ENCODE assay signal across 8 cellular contexts in the genomic region with DNA sequence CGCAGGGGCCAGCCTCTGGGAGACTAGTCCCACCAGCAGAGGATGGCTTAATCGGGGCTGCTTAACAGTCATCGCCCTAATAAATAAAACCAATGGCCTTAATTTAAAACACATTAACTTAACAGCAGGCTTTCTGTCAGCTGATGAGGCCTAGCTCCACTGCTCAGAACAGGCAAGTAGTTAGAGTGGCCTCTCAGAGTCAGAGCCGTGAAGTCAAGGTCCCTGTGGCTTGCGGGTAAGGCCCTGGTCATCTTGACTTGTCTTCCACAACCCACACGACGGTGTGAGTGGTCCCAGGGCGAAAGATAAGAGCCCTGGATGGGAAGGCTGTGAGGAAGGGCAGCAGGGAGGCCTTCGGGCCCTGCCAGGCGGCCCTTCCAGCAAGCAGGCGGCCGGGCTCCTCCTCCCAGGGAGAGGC. TPM values are rescaled to one million over a fixed set of nuclear protein-coding genes. Genes with fewer than 3 reads are reported as not detected.
A peak's percentile ranks its signal among the peaks of the same experiment; 100 is the strongest.
DNase-seq lines count a peak whose midpoint lies in the region; ATAC-seq lines count a peak whose summit lies in the region.

No MANE protein-coding gene starts in this region.

- peaks cover 8% of the 10 kb centered on the region for H3K4me1 Mint-ChIP-seq in central memory CD8-positive, alpha-beta T cell

- H3K9me3 Mint-ChIP-seq in central memory CD8-positive, alpha-beta T cell, result no peaks in the 10 kb centered on the region

- H3K27me3 Mint-ChIP-seq in central memory CD8-positive, alpha-beta T cell, result no peaks in the 10 kb centered on the region

- H3K36me3 Mint-ChIP-seq in central memory CD8-positive, alpha-beta T cell (ENCODE audit: insufficient read depth), result peaks cover 9% of the 10 kb centered on the region

- peak overlapping the region; percentile 85 for H3K27ac Mint-ChIP-seq in central memory CD8-positive, alpha-beta T cell (ENCODE audit: low read depth)

- no peaks in the 10 kb centered on the region for H3K9me3 ChIP-seq in mononuclear cell (ENCODE audit: low read depth, low read length)

- H3K27me3 ChIP-seq in mononuclear cell (ENCODE audit: insufficient read depth, low read length), result no peaks in the 10 kb centered on the region

- peak overlapping the region; percentile 67 for H3K4me3 Mint-ChIP-seq in central memory CD8-positive, alpha-beta T cell

- H3K4me1 ChIP-seq in mononuclear cell (ENCODE audit: insufficient read depth, low read length), result peaks cover 43% of the 10 kb centered on the region

- H3K4me3 ChIP-seq in mononuclear cell (ENCODE audit: low read length), result peak overlapping the region; percentile 52

- ATAC-seq in central memory CD8-positive, alpha-beta T cell (replicated peaks; ENCODE audit: extremely low read depth, poor library complexity, severe bottlenecking), result no peak
- no peak for ATAC-seq in GM19328 (IDR thresholded peaks at IDR 0.05; ENCODE audit: unreplicated experiment)

- DNase-seq in NCI-H510A treated with DMSO at 0.1 percent for 48 hours (lab: John Stamatoyannopoulos, UW), result peak; percentile 58
- no peak for DNase-seq in NCI-H510A (lab: John Stamatoyannopoulos, UW)
- peak; percentile 8 for DNase-seq in LoVo (ENCODE audit: low spot score)
- DNase-seq in central memory CD8-positive, alpha-beta T cell (ENCODE audit: low spot score in 2 of 2), result no peak
- DNase-seq in NCI-H1048 (lab: John Stamatoyannopoulos, UW), result no peak
- no peak for DNase-seq in SKM-1 (lab: John Stamatoyannopoulos, UW; ENCODE audit: unreplicated experiment)

RNA-seq across cellular contexts. Expression of gene XXYLT1, which starts 11.8 kb away (rescaled TPM):
- total RNA-seq in mononuclear cell, result 9.0 TPM

Comparison
In these comparisons a context has a peak if more than half of its experiments do, and no peak if none do; other contexts are left out.
1. DNase-seq: peak in NCI-H510A treated with DMSO at 0.1 percent for 48 hours (single experiment) and LoVo (single experiment); none in NCI-H510A (single experiment), central memory CD8-positive, alpha-beta T cell (0 of 2), NCI-H1048 (single experiment) and SKM-1 (single experiment).